In the genomic region with DNA sequence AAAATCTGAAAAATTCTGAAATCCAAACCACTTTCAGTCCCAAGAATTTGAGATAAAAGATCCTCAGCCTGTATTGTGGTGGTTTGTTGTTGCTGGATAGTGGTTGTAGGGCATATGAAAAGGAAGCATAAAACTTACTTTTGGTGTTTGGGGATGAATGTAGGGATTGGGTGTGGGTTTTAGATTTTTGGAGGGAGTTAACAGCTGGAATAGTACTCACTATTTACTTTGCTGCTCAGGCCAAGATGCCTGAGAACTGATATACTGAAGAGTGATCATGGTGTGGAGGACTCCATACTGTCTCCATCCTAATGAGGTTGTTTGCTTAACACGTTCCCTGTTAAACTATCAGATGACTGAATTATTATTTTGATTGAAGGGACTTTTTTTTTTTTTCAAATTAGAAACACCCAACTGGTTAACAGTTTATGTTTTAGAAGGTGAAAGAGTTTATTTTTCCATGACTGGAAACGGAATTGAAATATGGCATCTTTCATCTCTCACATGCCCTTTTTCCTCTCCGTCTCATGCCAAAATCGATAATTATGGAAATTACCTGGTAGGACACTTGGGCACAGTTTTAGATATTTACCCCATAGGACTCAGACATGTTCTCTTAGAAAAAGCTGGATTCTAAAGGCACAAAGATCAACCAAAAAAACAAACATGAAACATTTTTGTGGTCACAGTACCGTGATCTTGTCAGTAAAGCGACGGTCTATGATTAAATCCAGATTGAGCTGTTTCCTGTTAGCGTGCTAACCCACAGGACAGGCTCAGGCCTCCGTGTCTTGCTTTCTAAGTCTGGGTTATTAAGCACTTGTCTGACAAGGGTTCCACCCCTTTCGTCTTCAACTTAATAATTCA, we compare ENCODE assay signal across 1 cellular context.
TF ChIP-seq lines count a peak whose summit lies in the region.

No MANE protein-coding gene starts in this region.

TF ChIP-seq in GM12878, 131 proteins besides CTCF, POLR2A, EP300 and RAD21 (continued from another document and continues in another):
- TF ChIP-seq, protein P1, sequence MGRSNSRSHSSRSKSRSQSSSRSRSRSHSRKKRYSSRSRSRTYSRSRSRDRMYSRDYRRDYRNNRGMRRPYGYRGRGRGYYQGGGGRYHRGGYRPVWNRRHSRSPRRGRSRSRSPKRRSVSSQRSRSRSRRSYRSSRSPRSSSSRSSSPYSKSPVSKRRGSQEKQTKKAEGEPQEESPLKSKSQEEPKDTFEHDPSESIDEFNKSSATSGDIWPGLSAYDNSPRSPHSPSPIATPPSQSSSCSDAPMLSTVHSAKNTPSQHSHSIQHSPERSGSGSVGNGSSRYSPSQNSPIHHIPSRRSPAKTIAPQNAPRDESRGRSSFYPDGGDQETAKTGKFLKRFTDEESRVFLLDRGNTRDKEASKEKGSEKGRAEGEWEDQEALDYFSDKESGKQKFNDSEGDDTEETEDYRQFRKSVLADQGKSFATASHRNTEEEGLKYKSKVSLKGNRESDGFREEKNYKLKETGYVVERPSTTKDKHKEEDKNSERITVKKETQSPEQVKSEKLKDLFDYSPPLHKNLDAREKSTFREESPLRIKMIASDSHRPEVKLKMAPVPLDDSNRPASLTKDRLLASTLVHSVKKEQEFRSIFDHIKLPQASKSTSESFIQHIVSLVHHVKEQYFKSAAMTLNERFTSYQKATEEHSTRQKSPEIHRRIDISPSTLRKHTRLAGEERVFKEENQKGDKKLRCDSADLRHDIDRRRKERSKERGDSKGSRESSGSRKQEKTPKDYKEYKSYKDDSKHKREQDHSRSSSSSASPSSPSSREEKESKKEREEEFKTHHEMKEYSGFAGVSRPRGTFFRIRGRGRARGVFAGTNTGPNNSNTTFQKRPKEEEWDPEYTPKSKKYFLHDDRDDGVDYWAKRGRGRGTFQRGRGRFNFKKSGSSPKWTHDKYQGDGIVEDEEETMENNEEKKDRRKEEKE (IDR thresholded peaks at IDR 0.05): no peak
- TF ChIP-seq, protein P2, sequence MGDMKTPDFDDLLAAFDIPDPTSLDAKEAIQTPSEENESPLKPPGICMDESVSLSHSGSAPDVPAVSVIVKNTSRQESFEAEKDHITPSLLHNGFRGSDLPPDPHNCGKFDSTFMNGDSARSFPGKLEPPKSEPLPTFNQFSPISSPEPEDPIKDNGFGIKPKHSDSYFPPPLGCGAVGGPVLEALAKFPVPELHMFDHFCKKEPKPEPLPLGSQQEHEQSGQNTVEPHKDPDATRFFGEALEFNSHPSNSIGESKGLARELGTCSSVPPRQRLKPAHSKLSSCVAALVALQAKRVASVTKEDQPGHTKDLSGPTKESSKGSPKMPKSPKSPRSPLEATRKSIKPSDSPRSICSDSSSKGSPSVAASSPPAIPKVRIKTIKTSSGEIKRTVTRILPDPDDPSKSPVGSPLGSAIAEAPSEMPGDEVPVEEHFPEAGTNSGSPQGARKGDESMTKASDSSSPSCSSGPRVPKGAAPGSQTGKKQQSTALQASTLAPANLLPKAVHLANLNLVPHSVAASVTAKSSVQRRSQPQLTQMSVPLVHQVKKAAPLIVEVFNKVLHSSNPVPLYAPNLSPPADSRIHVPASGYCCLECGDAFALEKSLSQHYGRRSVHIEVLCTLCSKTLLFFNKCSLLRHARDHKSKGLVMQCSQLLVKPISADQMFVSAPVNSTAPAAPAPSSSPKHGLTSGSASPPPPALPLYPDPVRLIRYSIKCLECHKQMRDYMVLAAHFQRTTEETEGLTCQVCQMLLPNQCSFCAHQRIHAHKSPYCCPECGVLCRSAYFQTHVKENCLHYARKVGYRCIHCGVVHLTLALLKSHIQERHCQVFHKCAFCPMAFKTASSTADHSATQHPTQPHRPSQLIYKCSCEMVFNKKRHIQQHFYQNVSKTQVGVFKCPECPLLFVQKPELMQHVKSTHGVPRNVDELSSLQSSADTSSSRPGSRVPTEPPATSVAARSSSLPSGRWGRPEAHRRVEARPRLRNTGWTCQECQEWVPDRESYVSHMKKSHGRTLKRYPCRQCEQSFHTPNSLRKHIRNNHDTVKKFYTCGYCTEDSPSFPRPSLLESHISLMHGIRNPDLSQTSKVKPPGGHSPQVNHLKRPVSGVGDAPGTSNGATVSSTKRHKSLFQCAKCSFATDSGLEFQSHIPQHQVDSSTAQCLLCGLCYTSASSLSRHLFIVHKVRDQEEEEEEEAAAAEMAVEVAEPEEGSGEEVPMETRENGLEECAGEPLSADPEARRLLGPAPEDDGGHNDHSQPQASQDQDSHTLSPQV (IDR thresholded peaks at IDR 0.05): no peak
- TF ChIP-seq LARP7 (IDR thresholded peaks at IDR 0.05) (no peak), SMARCA5 (IDR thresholded peaks at IDR 0.05) (0 out of 2 replicates have a peak, but pooled peaks have one; percentile 14), BMI1 (IDR thresholded peaks at IDR 0.05; ENCODE audit: borderline replicate concordance) (no peak), ZNF217 (IDR thresholded peaks at IDR 0.05) (no peak), KLF5 (IDR thresholded peaks at IDR 0.05; ENCODE audit: partially characterized antibody) (no peak), PML (IDR thresholded peaks at IDR 0.05; ENCODE audit: low read length) (peak; percentile 84), KAT2A (conservative IDR thresholded peaks at IDR 0.05; ENCODE audit: control insufficient read depth, low read depth, low read length) (no peak), ASH2L (IDR thresholded peaks at IDR 0.05; ENCODE audit: borderline replicate concordance, low read depth) (0 out of 2 replicates have a peak, but pooled peaks have one; percentile 70), MTA3 (IDR thresholded peaks at IDR 0.05; ENCODE audit: borderline replicate concordance, low read length) (peak; percentile 97), YBX1 (IDR thresholded peaks at IDR 0.05) (no peak), TCF7 (IDR thresholded peaks at IDR 0.05; ENCODE audit: borderline replicate concordance) (0 out of 2 replicates have a peak, but pooled peaks have one; percentile 39), ZNF207 (IDR thresholded peaks at IDR 0.05; ENCODE audit: borderline replicate concordance) (no peak), IKZF2 (IDR thresholded peaks at IDR 0.05) (peak; percentile 66 to 76), ZBTB11 (CRISPR knock-in tag; IDR thresholded peaks at IDR 0.05) (no peak), HDAC6 (IDR thresholded peaks at IDR 0.05; ENCODE audit: unreplicated experiment) (no peak), ZSCAN29 (IDR thresholded peaks at IDR 0.05) (no peak), MEF2B (IDR thresholded peaks at IDR 0.05; ENCODE audit: partially characterized antibody, poor library complexity, severe bottlenecking) (no peak), BCL3 (IDR thresholded peaks at IDR 0.05; ENCODE audit: borderline replicate concordance, insufficient read depth, low read depth, low read length, poor library complexity, severe bottlenecking) (peak; percentile 84), CREM (IDR thresholded peaks at IDR 0.05; ENCODE audit: low read depth) (peak; percentile 91), MTA2 (IDR thresholded peaks at IDR 0.05; ENCODE audit: low read depth) (peak; percentile 80), SMAD1 (IDR thresholded peaks at IDR 0.05; ENCODE audit: low read depth, partially characterized antibody) (no peak), ATF7 (IDR thresholded peaks at IDR 0.05; ENCODE audit: low read depth) (peak; percentile 54), SP1 (IDR thresholded peaks at IDR 0.05; ENCODE audit: low read depth, low read length) (peak; percentile 82), MEF2A (IDR thresholded peaks at IDR 0.05; ENCODE audit: insufficient read depth, low read depth, low read length) (peak; percentile 39; the same call in 1 of the 2 replicates), PAX8 (IDR thresholded peaks at IDR 0.05) (no peak), MYB (IDR thresholded peaks at IDR 0.05; ENCODE audit: borderline replicate concordance, low read depth, low read length) (no peak), IKZF1 (conservative IDR thresholded peaks at IDR 0.05) (peak; percentile 75), E2F4 (IDR thresholded peaks at IDR 0.05; ENCODE audit: low read depth, low read length) (no peak)
- TF ChIP-seq, protein P3, sequence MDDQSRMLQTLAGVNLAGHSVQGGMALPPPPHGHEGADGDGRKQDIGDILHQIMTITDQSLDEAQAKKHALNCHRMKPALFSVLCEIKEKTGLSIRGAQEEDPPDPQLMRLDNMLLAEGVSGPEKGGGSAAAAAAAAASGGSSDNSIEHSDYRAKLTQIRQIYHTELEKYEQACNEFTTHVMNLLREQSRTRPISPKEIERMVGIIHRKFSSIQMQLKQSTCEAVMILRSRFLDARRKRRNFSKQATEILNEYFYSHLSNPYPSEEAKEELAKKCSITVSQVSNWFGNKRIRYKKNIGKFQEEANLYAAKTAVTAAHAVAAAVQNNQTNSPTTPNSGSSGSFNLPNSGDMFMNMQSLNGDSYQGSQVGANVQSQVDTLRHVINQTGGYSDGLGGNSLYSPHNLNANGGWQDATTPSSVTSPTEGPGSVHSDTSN (IDR thresholded peaks at IDR 0.05; ENCODE audit: insufficient replicate concordance, low read depth, low read length): peak; percentile 84
- TF ChIP-seq, protein P4, sequence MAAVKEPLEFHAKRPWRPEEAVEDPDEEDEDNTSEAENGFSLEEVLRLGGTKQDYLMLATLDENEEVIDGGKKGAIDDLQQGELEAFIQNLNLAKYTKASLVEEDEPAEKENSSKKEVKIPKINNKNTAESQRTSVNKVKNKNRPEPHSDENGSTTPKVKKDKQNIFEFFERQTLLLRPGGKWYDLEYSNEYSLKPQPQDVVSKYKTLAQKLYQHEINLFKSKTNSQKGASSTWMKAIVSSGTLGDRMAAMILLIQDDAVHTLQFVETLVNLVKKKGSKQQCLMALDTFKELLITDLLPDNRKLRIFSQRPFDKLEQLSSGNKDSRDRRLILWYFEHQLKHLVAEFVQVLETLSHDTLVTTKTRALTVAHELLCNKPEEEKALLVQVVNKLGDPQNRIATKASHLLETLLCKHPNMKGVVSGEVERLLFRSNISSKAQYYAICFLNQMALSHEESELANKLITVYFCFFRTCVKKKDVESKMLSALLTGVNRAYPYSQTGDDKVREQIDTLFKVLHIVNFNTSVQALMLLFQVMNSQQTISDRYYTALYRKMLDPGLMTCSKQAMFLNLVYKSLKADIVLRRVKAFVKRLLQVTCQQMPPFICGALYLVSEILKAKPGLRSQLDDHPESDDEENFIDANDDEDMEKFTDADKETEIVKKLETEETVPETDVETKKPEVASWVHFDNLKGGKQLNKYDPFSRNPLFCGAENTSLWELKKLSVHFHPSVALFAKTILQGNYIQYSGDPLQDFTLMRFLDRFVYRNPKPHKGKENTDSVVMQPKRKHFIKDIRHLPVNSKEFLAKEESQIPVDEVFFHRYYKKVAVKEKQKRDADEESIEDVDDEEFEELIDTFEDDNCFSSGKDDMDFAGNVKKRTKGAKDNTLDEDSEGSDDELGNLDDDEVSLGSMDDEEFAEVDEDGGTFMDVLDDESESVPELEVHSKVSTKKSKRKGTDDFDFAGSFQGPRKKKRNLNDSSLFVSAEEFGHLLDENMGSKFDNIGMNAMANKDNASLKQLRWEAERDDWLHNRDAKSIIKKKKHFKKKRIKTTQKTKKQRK (IDR thresholded peaks at IDR 0.05; ENCODE audit: low read depth, low read length): no peak
